22 cellular contexts compared by ENCODE assay signal in genomic region chr9:127729522-127730256, GRCh38. TPM values are rescaled to one million over a fixed set of nuclear protein-coding genes. Genes with fewer than 3 reads are reported as not detected.
A peak's percentile ranks its signal among the peaks of the same experiment; 100 is the strongest.
DNase-seq lines count a peak whose midpoint lies in the region; ATAC-seq and TF ChIP-seq lines count a peak whose summit lies in the region.
"Had no signal": no experiment of that assay in that cellular context is flagged by ENCODE, and none has a peak within 500 bp of the region (broad histone marks: within the 10 kb centered on the region; RNA-seq: fewer than 3 reads in every experiment).

No MANE protein-coding gene starts in this region.

- H3K9ac ChIP-seq in Karpas-422 (ENCODE audit: low read length), result no peak overlapping the region

- H3K27me3 ChIP-seq in right cardiac atrium (ENCODE audit: control insufficient read depth, insufficient read depth) (no peaks in the 10 kb centered on the region), heart right ventricle (peaks cover 0 to 2% (median 0%) of the 10 kb centered on the region in 7 donors), RWPE2 (ENCODE audit: insufficient read depth, poor library complexity, severe bottlenecking) (no peaks in the 10 kb centered on the region), aorta (ENCODE audit: control insufficient read depth in 1 of 2, insufficient read depth in 2 of 2, low read length in 1 of 2) (no peaks in the 10 kb centered on the region), Karpas-422 (ENCODE audit: low read length) (no peaks in the 10 kb centered on the region)
- H3K27me3 ChIP-seq: BLaER1 treated with 17β-estradiol and CSF1 and Interleukin-3, amounts not matched to agents 10 nM and 100 nM had no signal

- H3K9me3 Mint-ChIP-seq in neural crest cell, result no peaks in the 10 kb centered on the region
- H3K9me3 Mint-ChIP-seq: CD4-positive, alpha-beta T cell; GM23338 had no signal

- no peaks in the 10 kb centered on the region for H3K9me3 ChIP-seq in right cardiac atrium (ENCODE audit: control insufficient read depth, low read length)
- no peaks in the 10 kb centered on the region for H3K9me3 ChIP-seq in heart right ventricle
- no peaks in the 10 kb centered on the region for H3K9me3 ChIP-seq in RWPE2 (ENCODE audit: severe bottlenecking)
- H3K9me3 ChIP-seq in aorta (ENCODE audit: control insufficient read depth, low read length), result no peaks in the 10 kb centered on the region
- H3K9me3 ChIP-seq in Karpas-422 (ENCODE audit: low read length), result no peaks in the 10 kb centered on the region
- H3K9me3 ChIP-seq: BLaER1 treated with 17β-estradiol and CSF1 and Interleukin-3, amounts not matched to agents 10 nM and 100 nM had no signal

- H3K36me3 Mint-ChIP-seq in neural crest cell (ENCODE audit: low read depth), result no peaks in the 10 kb centered on the region

- H3K27ac ChIP-seq in right cardiac atrium (ENCODE audit: low read length) (no peak overlapping the region), heart right ventricle (no peak overlapping the region), RWPE2 (ENCODE audit: poor library complexity, severe bottlenecking) (no peak overlapping the region), aorta (ENCODE audit: low read depth in 1 of 2, low read length in 2 of 2) (no peak overlapping the region), Karpas-422 (ENCODE audit: low read length) (no peak overlapping the region)
- H3K27ac ChIP-seq: BLaER1 treated with 17β-estradiol and CSF1 and Interleukin-3, amounts not matched to agents 10 nM and 100 nM had no signal

- no peaks in the 10 kb centered on the region for H3K9me2 ChIP-seq in Karpas-422 (replicated peaks; ENCODE audit: insufficient read depth, low read length)

- peaks cover 6% of the 10 kb centered on the region for H3K4me1 ChIP-seq in right cardiac atrium (ENCODE audit: control insufficient read depth, insufficient read depth, low read length)
- peaks cover 8 to 19% (median 9%) of the 10 kb centered on the region in 9 donors for H3K4me1 ChIP-seq in heart right ventricle
- no peaks in the 10 kb centered on the region for H3K4me1 ChIP-seq in RWPE2 (ENCODE audit: insufficient read depth, poor library complexity, severe bottlenecking)
- no peaks in the 10 kb centered on the region for H3K4me1 ChIP-seq in aorta (ENCODE audit: control insufficient read depth in 1 of 2, insufficient read depth in 2 of 2, low read length in 2 of 2)
- peaks cover 8% of the 10 kb centered on the region for H3K4me1 ChIP-seq in Karpas-422 (ENCODE audit: low read length)

- no peak for TF ChIP-seq CTCF in heart right ventricle (IDR thresholded peaks at IDR 0.05)
- no peak for TF ChIP-seq CTCF in RWPE2 (IDR thresholded peaks at IDR 0.05; ENCODE audit: poor library complexity, severe bottlenecking)
- no peak for TF ChIP-seq CTCF in neural crest cell (conservative IDR thresholded peaks at IDR 0.05)

- H2AFZ ChIP-seq in Karpas-422 (ENCODE audit: low read length), result no peak overlapping the region
- H2AFZ ChIP-seq: GM23338 had no signal

- WGBS in right cardiac atrium, result 88% methylated on average over 18 of the region's 18 CpGs
- WGBS in heart right ventricle, 2 donors, result 90 to 91% methylated on average over 18 of the region's 18 CpGs
- 88 to 91% methylated on average over 18 of the region's 18 CpGs for WGBS in aorta, 2 donors

- H3K36me3 ChIP-seq in heart right ventricle (peaks cover 0 to 28% (median 10%) of the 10 kb centered on the region in 9 donors), RWPE2 (ENCODE audit: low read depth) (no peaks in the 10 kb centered on the region), aorta (ENCODE audit: control insufficient read depth in 1 of 2, insufficient read depth in 2 of 2, low read length in 1 of 2) (no peaks in the 10 kb centered on the region), Karpas-422 (ENCODE audit: insufficient read depth, low read length) (no peaks in the 10 kb centered on the region)

- H4K20me1 ChIP-seq in Karpas-422 (ENCODE audit: insufficient read depth, low read depth, low read length), result no peaks in the 10 kb centered on the region

- peaks cover 11% of the 10 kb centered on the region for H3K4me1 Mint-ChIP-seq in neural crest cell

- H3K4me3 Mint-ChIP-seq in neural crest cell, result peak overlapping the region; percentile 44
- H3K4me3 Mint-ChIP-seq: CD4-positive, alpha-beta T cell; GM23338 had no signal

- H3K27me3 Mint-ChIP-seq in neural crest cell (ENCODE audit: low read depth), result no peaks in the 10 kb centered on the region
- H3K27me3 Mint-ChIP-seq: CD4-positive, alpha-beta T cell had no signal

- intact Hi-C loops in right cardiac atrium (cut with DNase I) (loop anchor here (5.0 to 10.0 kb wide), 4 partner anchors 137 to 195 kb away; partner anchors contain the start of gene AK1 (in 2 of the 4)), heart right ventricle (cut with DNase I) (loop anchor here (5.0 to 10.0 kb wide), 7 partner anchors 137 to 227 kb away; partner anchors contain the start of gene AK1 (in 1 of the 10)), aorta (cut with DNase I) (loop anchor here (10.0 kb wide), 1 partner anchor 225 kb away; no protein-coding TSS in a partner anchor)

- ATAC-seq in right cardiac atrium, result no peak
- no peak for ATAC-seq in heart right ventricle
- ATAC-seq in RWPE2 (ENCODE audit: low read depth), result no peak
- ATAC-seq in aorta (ENCODE audit: low FRiP score), result no peak
- no peak for ATAC-seq in GM19452 (IDR thresholded peaks at IDR 0.05; ENCODE audit: unreplicated experiment)
- ATAC-seq: GM23338, Panc1 had no signal

- DNase-seq in right cardiac atrium (peak in 2 of 3 donors; percentile 3 to 32), heart right ventricle (no peak), RWPE2 (ENCODE audit: low spot score) (peak; percentile 33), neural crest cell (ENCODE audit: low read depth, low spot score) (no peak), aorta (peak; percentile 23 to 70), Karpas-422 (no peak), NCI-H748 treated with DMSO at 0.1 percent for 48 hours (lab: John Stamatoyannopoulos, UW) (no peak)
- DNase-seq: CD4-positive, alpha-beta T cell; HCEC 1CT; KBM-7; MM.1S; NCI-H2029; NCI-H446; NCI-H524 treated with DMSO at 0.1 percent for 48 hours; SIG-M5 had no signal

- no peak overlapping the region for H3K27ac Mint-ChIP-seq in neural crest cell (ENCODE audit: unreplicated experiment)
- H3K27ac Mint-ChIP-seq: CD4-positive, alpha-beta T cell had no signal

- no peak overlapping the region for H3K4me2 ChIP-seq in Karpas-422 (ENCODE audit: low read depth, low read length, poor library complexity, severe bottlenecking)
- H3K4me2 ChIP-seq: BLaER1 treated with 17β-estradiol and CSF1 and Interleukin-3, amounts not matched to agents 10 nM and 100 nM; GM23338 had no signal

- no peak overlapping the region for H3K4me3 ChIP-seq in right cardiac atrium (ENCODE audit: low read length)
- no peak overlapping the region for H3K4me3 ChIP-seq in heart right ventricle
- no peak overlapping the region for H3K4me3 ChIP-seq in RWPE2 (ENCODE audit: severe bottlenecking)
- no peak overlapping the region for H3K4me3 ChIP-seq in aorta (ENCODE audit: low read length in 2 of 2)
- H3K4me3 ChIP-seq in Karpas-422 (ENCODE audit: low read length), result no peak overlapping the region
- H3K4me3 ChIP-seq: BLaER1 treated with 17β-estradiol and CSF1 and Interleukin-3, amounts not matched to agents 10 nM and 100 nM; GM23338 had no signal

- H3K79me2 ChIP-seq in Karpas-422 (ENCODE audit: low read length), result no peaks in the 10 kb centered on the region

RNA-seq across cellular contexts. Expression of gene TOR2A, which starts 5.4 kb away (rescaled TPM):
- total RNA-seq in right cardiac atrium (1 to 10 TPM; 3.1 to 3.9 (median 3.5) TPM), heart right ventricle (1 to 10 TPM; 1.5 to 6.3 (median 2.2) TPM), neural crest cell (25.7 and 27.4 TPM in 2 replicates), aorta (1 to 10 TPM; 5.8 to 8.0 TPM)
- polyA plus RNA-seq in right cardiac atrium (3.7 TPM), heart right ventricle (1 to 10 TPM; 6.9 to 7.6 TPM), aorta (10 to 100 TPM in 1 of 2 donors, 1 to 10 TPM in 1; 4.5 to 12.7 TPM)
- total RNA-seq in Karpas-422 (2014; rRNA removed; shearing (Covaris generic); ENCODE audit: low replicate concordance), result 10.7 and 12.7 TPM in 2 replicates

RNA-seq across cellular contexts. Expression of gene TTC16, which starts 13.8 kb away (rescaled TPM):
- under 1 TPM in 3 of 4 donors, not detected in 1; 0.06 to 0.14 (median 0.11) TPM for total RNA-seq in right cardiac atrium
- 0.14 TPM for polyA plus RNA-seq in right cardiac atrium
- under 1 TPM in 9 of 10 donors, not detected in 1; 0.04 to 0.61 (median 0.32) TPM for total RNA-seq in heart right ventricle
- polyA plus RNA-seq in heart right ventricle, result 1 to 10 TPM in 1 of 2 donors, under 1 TPM in 1; 0.04 to 1.4 TPM
- not detected in 2 replicates for total RNA-seq in neural crest cell
- under 1 TPM; 0.16 to 0.30 TPM for total RNA-seq in aorta
- not detected for polyA plus RNA-seq in aorta
- total RNA-seq in Karpas-422 (2014; rRNA removed; shearing (Covaris generic); ENCODE audit: low replicate concordance), result not detected in 2 replicates
- total RNA-seq: GM23338, OCI-LY7 had no signal
- polyA plus RNA-seq: AG04450, GM23338 had no signal

RNA-seq across cellular contexts. Expression of gene PTRH1, which starts 14.2 kb away (rescaled TPM):
- total RNA-seq in right cardiac atrium (10 to 100 TPM in 3 of 4 donors, 1 to 10 TPM in 1; 8.7 to 15.0 (median 11.6) TPM), heart right ventricle (10 to 100 TPM in 8 of 10 donors, 1 to 10 TPM in 2; 8.1 to 14.1 (median 11.5) TPM), neural crest cell (7.2 and 9.8 TPM in 2 replicates), aorta (10 to 100 TPM in 1 of 2 donors, 1 to 10 TPM in 1; 9.8 to 12.2 TPM)
- polyA plus RNA-seq in right cardiac atrium (16.3 TPM), heart right ventricle (10 to 100 TPM; 10.8 to 47.0 TPM), aorta (10 to 100 TPM; 12.1 to 23.2 TPM)
- 10.6 and 24.9 TPM in 2 replicates for total RNA-seq in Karpas-422 (2014; rRNA removed; shearing (Covaris generic); ENCODE audit: low replicate concordance)

RNA-seq across cellular contexts. Expression of gene CFAP157, which starts 22.9 kb away (rescaled TPM):
- total RNA-seq in right cardiac atrium, result not detected
- 0.18 TPM for polyA plus RNA-seq in right cardiac atrium
- total RNA-seq in heart right ventricle, result under 1 TPM in 2 of 10 donors, not detected in 8; 0.10 to 0.13 TPM
- polyA plus RNA-seq in heart right ventricle, result under 1 TPM; 0.15 to 0.19 TPM
- total RNA-seq in neural crest cell, result 0.16 TPM in 1 of 2 replicates, not detected in the other
- under 1 TPM; 0.16 to 0.60 TPM for total RNA-seq in aorta
- polyA plus RNA-seq in aorta, result under 1 TPM in 1 of 2 donors, not detected in 1; 0.69 TPM
- not detected in 2 replicates for total RNA-seq in Karpas-422 (2014; rRNA removed; shearing (Covaris generic); ENCODE audit: low replicate concordance)
- total RNA-seq: Daoy had no signal
- polyA plus RNA-seq: AG04450 had no signal

RNA-seq across cellular contexts. Expression of gene SH2D3C, which starts 48.8 kb away (rescaled TPM):
- total RNA-seq in right cardiac atrium (10 to 100 TPM in 3 of 4 donors, 1 to 10 TPM in 1; 9.4 to 15.5 (median 12.7) TPM), heart right ventricle (10 to 100 TPM; 10.9 to 26.0 (median 17.7) TPM), neural crest cell (6.0 and 7.2 TPM in 2 replicates), aorta (10 to 100 TPM; 19.7 to 34.8 TPM)
- polyA plus RNA-seq in right cardiac atrium (17.4 TPM), heart right ventricle (10 to 100 TPM; 30.1 to 36.7 TPM), aorta (1 to 10 TPM in 1 of 2 donors, under 1 TPM in 1; 0.13 to 2.0 TPM)
- total RNA-seq in Karpas-422 (2014; rRNA removed; shearing (Covaris generic); ENCODE audit: low replicate concordance), result 0.61 TPM in 1 of 2 replicates, not detected in the other
- total RNA-seq: Daoy had no signal
- polyA plus RNA-seq: AG04450 had no signal

Comparison
In these comparisons a context has a peak if more than half of its experiments do, and no peak if none do; other contexts are left out.
1. DNase-seq: peak in right cardiac atrium (2 of 3), RWPE2 (single experiment) and aorta (2 of 2); none in heart right ventricle (0 of 2), neural crest cell (single experiment), Karpas-422 (single experiment) and NCI-H748 treated with DMSO at 0.1 percent for 48 hours (single experiment).